In genomic region chr7:4610768-4611467, GRCh38 we compare ENCODE assay signal across 8 cellular contexts.
DNase-seq lines count a peak whose midpoint lies in the region; ATAC-seq and TF ChIP-seq lines count a peak whose summit lies in the region.

No MANE protein-coding gene starts in this region.

- WGBS in esophagus squamous epithelium, 2 donors, result 40 to 52% methylated on average over 7 to 8 of the region's 8 CpGs
- WGBS in upper lobe of left lung, 2 donors, result 41 to 55% methylated on average over 7 to 8 of the region's 8 CpGs

- TF ChIP-seq EP300 in upper lobe of left lung (IDR thresholded peaks at IDR 0.05), result no peak

- H3K4me1 ChIP-seq in A673 (ENCODE audit: insufficient read depth, low read length, poor library complexity, severe bottlenecking), result peaks cover 12% of the 10 kb centered on the region
- peaks cover 0 to 33% (median 29%) of the 10 kb centered on the region in 3 donors for H3K4me1 ChIP-seq in esophagus squamous epithelium
- peaks cover 16 to 22% (median 20%) of the 10 kb centered on the region in 4 donors for H3K4me1 ChIP-seq in upper lobe of left lung

- POLR2A ChIA-PET in A673 (lab: Charles Lee; ENCODE audit: low non-redundant PET), result no interaction called here

- TF ChIP-seq CTCF in A673 (conservative IDR thresholded peaks at IDR 0.05; ENCODE audit: low read depth, low read length), result peak; percentile 74
- peak; percentile 65 to 91 (median 83) for TF ChIP-seq CTCF in esophagus squamous epithelium (IDR thresholded peaks at IDR 0.05)
- peak; percentile 71 to 77 (median 75) for TF ChIP-seq CTCF in nephron (IDR thresholded peaks at IDR 0.05; ENCODE audit: unreplicated experiment in 3 of 3)
- TF ChIP-seq CTCF in upper lobe of left lung (IDR thresholded peaks at IDR 0.05), result peak; percentile 72 to 95 (median 86)

- H3K4me3 Mint-ChIP-seq in nephron, result no peak overlapping the region

- intact Hi-C loops in A673 (cut with micrococcal nuclease; ENCODE audit: unreplicated experiment), result loop anchor here (1.0 to 10.0 kb wide), 2 partner anchors 143 to 474 kb away; no protein-coding TSS in a partner anchor
- intact Hi-C loops in esophagus squamous epithelium (cut with DNase I), result no loop called here

- H3K36me3 ChIP-seq in A673 (ENCODE audit: insufficient read depth, low read length, poor library complexity, severe bottlenecking) (no peaks in the 10 kb centered on the region), esophagus squamous epithelium (no peaks in the 10 kb centered on the region), upper lobe of left lung (no peaks in the 10 kb centered on the region)

- ATAC-seq in GM18502 (IDR thresholded peaks at IDR 0.05; ENCODE audit: poor library complexity, unreplicated experiment) (peak; percentile 79), HG03571 (IDR thresholded peaks at IDR 0.05; ENCODE audit: unreplicated experiment) (peak; percentile 59), upper lobe of left lung (ENCODE audit: low FRiP score in 2 of 2) (peak; percentile 79 to 80)

- no peaks in the 10 kb centered on the region for H3K36me3 Mint-ChIP-seq in nephron (ENCODE audit: low read depth)

- no peak overlapping the region for H3K27ac ChIP-seq in A673 (ENCODE audit: low read depth, low read length, poor library complexity, severe bottlenecking)
- no peak overlapping the region for H3K27ac ChIP-seq in esophagus squamous epithelium
- H3K27ac ChIP-seq in upper lobe of left lung, result no peak overlapping the region

- H3K9me3 Mint-ChIP-seq in nephron, result no peaks in the 10 kb centered on the region

- H3K27me3 ChIP-seq in A673 (replicated peaks; ENCODE audit: insufficient read depth, low read depth, low read length, poor library complexity), result no peaks in the 10 kb centered on the region
- no peaks in the 10 kb centered on the region for H3K27me3 ChIP-seq in esophagus squamous epithelium
- no peaks in the 10 kb centered on the region for H3K27me3 ChIP-seq in upper lobe of left lung

- H3K9me3 ChIP-seq in A673 (ENCODE audit: low read depth, low read length, poor library complexity, severe bottlenecking), result no peaks in the 10 kb centered on the region
- no peaks in the 10 kb centered on the region for H3K9me3 ChIP-seq in esophagus squamous epithelium
- no peaks in the 10 kb centered on the region for H3K9me3 ChIP-seq in upper lobe of left lung

- no peaks in the 10 kb centered on the region for H3K27me3 Mint-ChIP-seq in nephron (ENCODE audit: low read depth)

- DNase-seq in A673 (ENCODE audit: low spot score) (peak; percentile 75), NOMO-1 treated with dmso at 0.1 percent for 144 hours (lab: John Stamatoyannopoulos, UW; ENCODE audit: unreplicated experiment) (peak; percentile 47), esophagus squamous epithelium (lab: John Stamatoyannopoulos, UW) (no peak), upper lobe of left lung (peak in 1 of 2 donors; percentile 42)
- peak; percentile 24 for DNase-seq in activated CD8-positive, alpha-beta memory T cell treated with anti-CD3 and anti-CD28 coated beads, Interleukin-2, amount 50 U/mL, for 1 hour (ENCODE audit: extremely low read depth)

- H3K27ac Mint-ChIP-seq in nephron, result peak overlapping the region in 1 of 3 experiments; percentile 6

- peaks cover 23% of the 10 kb centered on the region for H3K4me1 Mint-ChIP-seq in nephron

- TF ChIP-seq POLR2A in esophagus squamous epithelium (IDR thresholded peaks at IDR 0.05), result no peak
- TF ChIP-seq POLR2A in upper lobe of left lung (IDR thresholded peaks at IDR 0.05), result no peak

- BruUV-seq in A673 (replicated peaks; lab: Mats Ljungman, UMichigan), result no TSS peak

- CTCF ChIA-PET in A673 (lab: Charles Lee), result interaction anchor here (1.0 kb wide), 1 partner anchor 21 kb away, joined by 3 read pairs; no protein-coding TSS in a partner anchor

- H3K4me3 ChIP-seq in A673 (ENCODE audit: low read depth, low read length, poor library complexity, severe bottlenecking) (no peak overlapping the region), esophagus squamous epithelium (no peak overlapping the region), upper lobe of left lung (no peak overlapping the region)
